Comparison of ENCODE assay signal across 7 cellular contexts in the genomic region with DNA sequence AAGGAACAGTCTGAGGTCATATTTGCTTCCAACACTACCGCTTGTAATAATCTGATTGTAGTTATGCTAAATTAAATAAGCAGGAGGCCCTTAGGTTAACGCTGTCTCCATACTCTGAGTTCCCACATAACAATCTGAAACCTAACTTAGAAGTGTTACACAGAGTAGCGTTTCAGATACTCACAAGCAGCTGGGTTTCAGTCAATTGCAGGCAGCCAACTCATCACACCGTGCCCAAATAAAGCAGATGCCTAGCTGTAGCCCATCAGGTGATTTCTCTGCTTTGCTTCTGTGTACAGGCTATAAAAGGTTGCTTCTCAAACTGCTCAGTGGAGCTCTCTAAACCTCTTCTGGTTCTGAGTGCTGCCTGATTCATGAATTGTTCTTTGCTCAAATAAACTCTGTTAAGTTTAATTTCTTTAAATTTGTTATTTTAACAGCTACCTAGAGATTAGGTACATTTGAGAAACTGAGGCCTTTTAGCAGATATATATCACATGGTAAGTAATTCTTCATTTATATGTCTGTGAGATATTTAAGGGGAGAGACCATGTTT.
"Had no signal": no experiment of that assay in that cellular context is flagged by ENCODE, and none has a peak within 500 bp of the region (broad histone marks: within the 10 kb centered on the region; RNA-seq: fewer than 3 reads in every experiment).

No MANE protein-coding gene starts in this region.

- H3K27ac ChIP-seq: HL-60 had no signal

- H2AFZ ChIP-seq: GM23338 had no signal

- H3K4me3 ChIP-seq: GM23338 had no signal

- DNase-seq: H9, HCEC 1CT, HFFc6, KBM-7 had no signal

- ATAC-seq: GM23338, HepG2 had no signal

- H3K4me2 ChIP-seq: GM23338 had no signal
